In the genomic region with DNA sequence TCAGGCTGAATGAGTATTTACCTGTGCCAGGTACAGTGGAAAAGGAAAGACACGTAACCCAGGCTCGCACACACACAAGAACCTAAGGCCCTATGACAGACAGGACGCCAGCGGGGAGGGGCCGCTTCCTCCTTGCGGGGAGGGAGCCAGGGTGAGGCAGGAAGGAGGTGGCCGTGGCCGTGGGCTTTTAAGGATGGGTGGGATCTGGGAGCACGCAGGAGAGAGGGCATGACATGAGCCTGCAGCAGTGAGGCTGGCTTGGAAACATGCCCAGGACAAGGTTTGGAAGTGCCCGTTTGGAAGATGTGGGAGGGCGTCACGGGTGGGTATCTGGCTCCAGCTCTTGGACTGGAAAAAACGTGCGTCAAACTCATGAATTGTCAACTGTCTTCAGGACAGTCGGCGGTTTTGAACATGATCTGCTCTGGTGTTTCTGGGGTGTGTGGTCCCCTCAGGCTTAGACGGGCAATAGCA, we compare ENCODE assay signal across 8 cellular contexts. TPM values are rescaled to one million over a fixed set of nuclear protein-coding genes. Genes with fewer than 3 reads are reported as not detected.
DNase-seq lines count a peak whose midpoint lies in the region; ATAC-seq and TF ChIP-seq lines count a peak whose summit lies in the region.

No MANE protein-coding gene starts in this region.

- peak; percentile 50 for DNase-seq in activated naive CD4-positive, alpha-beta T cell treated with Interleukin-2 at 50 U/mL for 16 hours
- DNase-seq in left lobe of liver (ENCODE audit: low spot score) (no peak), NCI-H187 (lab: John Stamatoyannopoulos, UW) (no peak), occipital lobe (lab: John Stamatoyannopoulos, UW) (no peak), GM20000 (ENCODE audit: low spot score) (no peak), G401 (ENCODE audit: low spot score) (no peak)
- DNase-seq in stimulated activated naive CD8-positive, alpha-beta T cell treated with anti-CD3 and anti-CD28 coated beads, Interleukin-15, amount 100 ng/mL, for 72 hours, result peak; percentile 26 to 40

- H3K9ac ChIP-seq in OCI-LY3 (ENCODE audit: low read length), result peak overlapping the region; percentile 24; the same call in 1 of the 2 replicates

- no peaks in the 10 kb centered on the region for H3K9me3 ChIP-seq in OCI-LY3 (ENCODE audit: insufficient read depth, low read length)

- ATAC-seq in left lobe of liver, result peak; percentile 18
- ATAC-seq in stimulated activated naive CD8-positive, alpha-beta T cell treated with anti-CD3 and anti-CD28 coated beads, Interleukin-15, amount 100 ng/mL, for 72 hours, result peak; percentile 77

- peaks cover 9% of the 10 kb centered on the region; the same call in 1 of the 2 replicates for H3K27me3 ChIP-seq in OCI-LY3 (ENCODE audit: low read depth, low read length)

- no peak for TF ChIP-seq CTCF in OCI-LY3 (IDR thresholded peaks at IDR 0.05; ENCODE audit: low read depth, low read length)
- no peak for TF ChIP-seq CTCF in GM20000 (IDR thresholded peaks at IDR 0.05; ENCODE audit: extremely low read depth, missing control alignments)

- H3K9me3 Mint-ChIP-seq in stimulated activated naive CD8-positive, alpha-beta T cell treated with anti-CD3 and anti-CD28 coated beads, Interleukin-15, amount 100 ng/mL, for 72 hours, result no peaks in the 10 kb centered on the region

- in situ Hi-C loops in G401 (cut with HindIII; ENCODE audit: low sequenced_read_pairs), result no loop called here

- peak overlapping the region; percentile 66 for H3K4me3 ChIP-seq in OCI-LY3 (ENCODE audit: low read length)

- peaks cover 79% of the 10 kb centered on the region for H3K79me2 ChIP-seq in OCI-LY3 (ENCODE audit: low read length)

- no peaks in the 10 kb centered on the region for H3K27me3 Mint-ChIP-seq in stimulated activated naive CD8-positive, alpha-beta T cell treated with anti-CD3 and anti-CD28 coated beads, Interleukin-15, amount 100 ng/mL, for 72 hours

- no peak overlapping the region for H2AFZ ChIP-seq in OCI-LY3 (ENCODE audit: low read depth, low read length)

- peaks cover 80% of the 10 kb centered on the region for H4K20me1 ChIP-seq in OCI-LY3 (ENCODE audit: insufficient read depth, low read length)

- peaks cover 56% of the 10 kb centered on the region for H3K4me1 ChIP-seq in OCI-LY3 (ENCODE audit: low read length)

- no peak overlapping the region for H3K27ac ChIP-seq in OCI-LY3 (ENCODE audit: low read length)

- H3K27ac Mint-ChIP-seq in stimulated activated naive CD8-positive, alpha-beta T cell treated with anti-CD3 and anti-CD28 coated beads, Interleukin-15, amount 100 ng/mL, for 72 hours, result peak overlapping the region in 1 of 2 donors; percentile 59

- peaks cover 13% of the 10 kb centered on the region for H3K36me3 ChIP-seq in OCI-LY3 (replicated peaks; ENCODE audit: low read depth, low read length)

- peak overlapping the region; percentile 98 for H3K4me2 ChIP-seq in OCI-LY3 (ENCODE audit: low read length)

- H3K4me1 Mint-ChIP-seq in stimulated activated naive CD8-positive, alpha-beta T cell treated with anti-CD3 and anti-CD28 coated beads, Interleukin-15, amount 100 ng/mL, for 72 hours, result peaks cover 78% of the 10 kb centered on the region

- peak overlapping the region; percentile 73 to 87 for H3K4me3 Mint-ChIP-seq in stimulated activated naive CD8-positive, alpha-beta T cell treated with anti-CD3 and anti-CD28 coated beads, Interleukin-15, amount 100 ng/mL, for 72 hours

RNA-seq across cellular contexts. Expression of a gene that starts 20.1 kb away (rescaled TPM):
- 30.2 TPM for total RNA-seq in left lobe of liver
- total RNA-seq in occipital lobe, result 15.3 TPM
- total RNA-seq in G401 (2014; rRNA removed; shearing (Covaris generic)), result 95.8 and 109 TPM in 2 replicates

RNA-seq across cellular contexts. Expression of a gene that starts 22.1 kb away (rescaled TPM):
- total RNA-seq in left lobe of liver (3.3 TPM), occipital lobe (6.2 TPM)
- 39.4 and 46.0 TPM in 2 replicates for total RNA-seq in G401 (2014; rRNA removed; shearing (Covaris generic))

RNA-seq across cellular contexts. Expression of a gene that starts 36.9 kb away (rescaled TPM):
- total RNA-seq in left lobe of liver (24.2 TPM), occipital lobe (11.5 TPM)
- 29.5 and 51.3 TPM in 2 replicates for total RNA-seq in G401 (2014; rRNA removed; shearing (Covaris generic))

RNA-seq across cellular contexts. Expression of a gene that starts 41.7 kb away (rescaled TPM):
- total RNA-seq in left lobe of liver, result 31.8 TPM
- 2.8 TPM for total RNA-seq in occipital lobe
- total RNA-seq in G401 (2014; rRNA removed; shearing (Covaris generic)), result 26.0 and 29.8 TPM in 2 replicates

Comparison
In these comparisons a context has a peak if more than half of its experiments do, and no peak if none do; other contexts are left out.
1. DNase-seq: peak in activated naive CD4-positive, alpha-beta T cell treated with Interleukin-2 at 50 U/mL for 16 hours (single experiment) and stimulated activated naive CD8-positive, alpha-beta T cell treated with anti-CD3 and anti-CD28 coated beads, Interleukin-15, amount 100 ng/mL, for 72 hours (2 of 2); none in left lobe of liver (single experiment), NCI-H187 (0 of 2), occipital lobe (single experiment), GM20000 (single experiment) and G401 (single experiment).